In the genomic region with DNA sequence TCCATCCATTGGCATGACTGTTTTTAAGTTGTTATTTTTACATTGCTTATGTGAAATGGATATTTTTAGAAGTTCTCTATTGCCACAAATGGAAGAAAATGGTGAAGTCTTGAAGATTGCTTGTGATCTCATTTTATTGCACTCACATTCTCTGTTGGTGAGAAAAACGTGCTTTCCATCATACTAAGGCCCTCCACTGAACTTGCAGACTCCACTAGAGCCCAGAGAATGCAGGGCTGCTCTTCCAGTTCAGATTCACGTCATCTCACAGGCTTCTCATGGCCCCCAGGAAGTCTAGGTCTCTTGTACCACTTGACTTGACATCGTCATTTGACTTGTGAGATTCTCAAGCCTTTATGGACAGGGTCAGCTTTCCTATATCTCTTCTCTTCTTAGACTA, we compare ENCODE assay signal across 21 cellular contexts.
"Had no signal": no experiment of that assay in that cellular context is flagged by ENCODE, and none has a peak within 500 bp of the region (broad histone marks: within the 10 kb centered on the region; RNA-seq: fewer than 3 reads in every experiment).

No MANE protein-coding gene starts in this region.

- H3K36me3 ChIP-seq: gastrocnemius medialis, heart right ventricle, neural progenitor cell, ovary had no signal

- H3K27ac ChIP-seq: neural progenitor cell, ovary had no signal

- H3K9ac ChIP-seq: neural progenitor cell had no signal

- H3K4me2 ChIP-seq: neural progenitor cell had no signal

- H3K4me1 ChIP-seq: gastrocnemius medialis had no signal

- H2AFZ ChIP-seq: neural progenitor cell had no signal

- DNase-seq: cerebellar nuclear complex; effector CD4-positive, alpha-beta T cell; endodermal cell; erythroblast; gastrocnemius medialis; heart right ventricle; hypothalamus; mammary epithelial cell; natural killer cell; nucleus accumbens; ovary; right cardiac atrium; stimulated activated CD4-positive, alpha-beta T cell treated with anti-CD3 and anti-CD28 coated beads, Interleukin-4, amount 100 ng/mL, for 1 hour; stimulated activated CD8-positive, alpha-beta memory T cell treated with anti-CD3 and anti-CD28 coated beads, Interleukin-4, amount 100 ng/mL, for 48 hours; stimulated activated naive CD8-positive, alpha-beta T cell treated with anti-CD3 and anti-CD28 coated beads, Interleukin-15, Interleukin-2, amounts not matched to agents 100 U/mL and 50 U/mL, for 24 hours; trophoblast cell had no signal

- H3K4me3 ChIP-seq: gastrocnemius medialis, heart right ventricle, neural progenitor cell, ovary had no signal

- FAIRE-seq: colon, endothelial cell of umbilical vein, islet of Langerhans had no signal

- ATAC-seq: gastrocnemius medialis; heart right ventricle; natural killer cell; right cardiac atrium; stimulated activated effector memory CD8-positive, alpha-beta T cell treated with anti-CD3 and anti-CD28 coated beads, Interleukin-12 subunit alpha, Interleukin-12 subunit beta, amount 100 ng/mL, for 72 hours; stimulated activated naive CD8-positive, alpha-beta T cell treated with anti-CD3 and anti-CD28 coated beads, Interleukin-15, Interleukin-2, amounts not matched to agents 100 U/mL and 50 U/mL, for 24 hours had no signal

- H3K27me3 ChIP-seq: gastrocnemius medialis, heart right ventricle, neural progenitor cell, ovary had no signal

- H3K9me3 ChIP-seq: gastrocnemius medialis, ovary had no signal
